9 cellular contexts compared by ENCODE assay signal in the genomic region with DNA sequence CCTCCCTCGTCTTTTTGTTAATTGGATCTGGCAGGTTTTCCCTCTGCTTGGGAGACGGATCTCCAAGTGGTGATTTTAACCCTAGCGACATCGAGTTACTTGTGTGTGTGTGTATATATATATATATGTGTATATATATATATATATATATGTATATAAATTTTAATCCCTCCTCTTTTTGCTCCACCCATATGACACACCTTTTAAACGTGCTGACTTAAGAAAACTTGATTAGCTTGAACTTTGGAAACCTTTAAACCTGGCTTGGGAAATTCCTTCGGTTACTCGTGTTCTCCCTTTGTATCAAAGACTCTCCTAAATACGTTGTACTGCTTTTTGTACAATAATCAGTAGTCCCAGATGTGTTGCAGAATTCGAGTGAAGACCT. TPM values are rescaled to one million over a fixed set of nuclear protein-coding genes. Genes with fewer than 3 reads are reported as not detected.
A peak's percentile ranks its signal among the peaks of the same experiment; 100 is the strongest.
DNase-seq lines count a peak whose midpoint lies in the region; ATAC-seq and TF ChIP-seq lines count a peak whose summit lies in the region.
"Had no signal": no experiment of that assay in that cellular context is flagged by ENCODE, and none has a peak within 500 bp of the region (broad histone marks: within the 10 kb centered on the region; RNA-seq: fewer than 3 reads in every experiment).

No MANE protein-coding gene starts in this region.

- TF ChIP-seq POLR2A in ovary (IDR thresholded peaks at IDR 0.05) = no peak

- H3K4me3 ChIP-seq in CD8-positive, alpha-beta T cell (ENCODE audit: low read depth, low read length) = peak overlapping the region; percentile 90
- H3K4me3 ChIP-seq in NT2/D1 (ENCODE audit: insufficient read length, low read depth) (peak overlapping the region; percentile 92), esophagus (ENCODE audit: low read depth in 1 of 2, low read length in 2 of 2) (peak overlapping the region; percentile 88 to 97), ovary (peak overlapping the region; percentile 96)

- POLR2A ChIA-PET in CD8-positive, alpha-beta T cell (lab: Charles Lee) = interaction anchor here (0.7 to 1.0 kb wide), 2 partner anchors 10 to 11 kb away, joined by 3 to 4 read pairs; no protein-coding TSS in a partner anchor

- no peak overlapping the region for H3K4me3 Mint-ChIP-seq in CD8-positive, alpha-beta T cell
- H3K4me3 Mint-ChIP-seq: T-helper 2 cell treated with Interferon-gamma antibody and Interleukin-4, amounts not matched to agents 5 μg/mL and 100 μg/mL, for 36 hours had no signal

- ATAC-seq in CD8-positive, alpha-beta T cell = no peak
- ATAC-seq in HG03139 (IDR thresholded peaks at IDR 0.05; ENCODE audit: unreplicated experiment) = no peak

- 2 to 3% methylated on average over 9 of the region's 9 CpGs for WGBS in esophagus, 2 donors
- 0 to 1% (median 1%) methylated on average over 9 of the region's 9 CpGs for WGBS in ovary, 3 donors

- peak overlapping the region; percentile 80 for H3K27ac ChIP-seq in CD8-positive, alpha-beta T cell (ENCODE audit: low read depth, low read length)
- H3K27ac ChIP-seq in esophagus (ENCODE audit: low read depth in 2 of 2, low read length in 1 of 2) (peak overlapping the region; percentile 99 to 100), ovary (peak overlapping the region; percentile 87 to 94)

- TF ChIP-seq CTCF in CD8-positive, alpha-beta T cell (IDR thresholded peaks at IDR 0.05) = no peak
- TF ChIP-seq CTCF in ovary (IDR thresholded peaks at IDR 0.05) = no peak

- no peaks in the 10 kb centered on the region for H3K9me3 ChIP-seq in CD8-positive, alpha-beta T cell (ENCODE audit: low read length)
- H3K9me3 ChIP-seq in NT2/D1 (ENCODE audit: insufficient read depth, low read length) (no peaks in the 10 kb centered on the region), esophagus (ENCODE audit: control insufficient read depth in 2 of 2, insufficient read depth in 1 of 2, low read depth in 1 of 2, low read length in 1 of 2) (no peaks in the 10 kb centered on the region), ovary (no peaks in the 10 kb centered on the region)

- no peak overlapping the region for H3K27ac Mint-ChIP-seq in CD8-positive, alpha-beta T cell
- H3K27ac Mint-ChIP-seq: T-helper 2 cell treated with Interferon-gamma antibody and Interleukin-4, amounts not matched to agents 5 μg/mL and 100 μg/mL, for 36 hours had no signal

- peaks cover 9% of the 10 kb centered on the region for H3K36me3 Mint-ChIP-seq in CD8-positive, alpha-beta T cell

- H3K9ac ChIP-seq in NT2/D1 (ENCODE audit: insufficient read length, low read depth) = peak overlapping the region; percentile 98

- H3K4me1 Mint-ChIP-seq in CD8-positive, alpha-beta T cell (ENCODE audit: low read depth) = peaks cover 45% of the 10 kb centered on the region

- no peak for TF ChIP-seq EP300 in ovary (IDR thresholded peaks at IDR 0.05)

- no peaks in the 10 kb centered on the region for H3K9me3 Mint-ChIP-seq in CD8-positive, alpha-beta T cell
- H3K9me3 Mint-ChIP-seq: T-helper 2 cell treated with Interferon-gamma antibody and Interleukin-4, amounts not matched to agents 5 μg/mL and 100 μg/mL, for 36 hours had no signal

- intact Hi-C loops in CD8-positive, alpha-beta T cell (cut with DNase I, micrococcal nuclease) = loop anchor here (2.0 to 10.0 kb wide), 13 partner anchors 35 to 1985 kb away; partner anchors contain the start of genes EPS15 (in 2 of the 2), NRDC (in 2 of the 2), OSBPL9 (in 2 of the 2) and BTF3L4 (in 1 of the 2)
- intact Hi-C loops in ovary (cut with DNase I) = no loop called here

- no peaks in the 10 kb centered on the region for H3K27me3 Mint-ChIP-seq in CD8-positive, alpha-beta T cell (ENCODE audit: low read depth)

- CTCF ChIA-PET in CD8-positive, alpha-beta T cell (lab: Charles Lee) = no interaction called here

- no peak for DNase-seq in CD8-positive, alpha-beta T cell
- DNase-seq in NT2/D1 (ENCODE audit: low read depth, low spot score) (no peak), ovary (no peak), superior temporal gyrus (ENCODE audit: extremely low spot score) (no peak)
- DNase-seq in stimulated activated naive CD4-positive, alpha-beta T cell treated with Interleukin-2 at 50 U/mL for 16 hours (lab: John Stamatoyannopoulos, UW) = no peak
- DNase-seq in effector CD8-positive, alpha-beta T cell (lab: John Stamatoyannopoulos, UW) = no peak

- H3K36me3 ChIP-seq in CD8-positive, alpha-beta T cell (ENCODE audit: insufficient read depth, low read length) = no peaks in the 10 kb centered on the region
- peaks cover 10% of the 10 kb centered on the region for H3K36me3 ChIP-seq in NT2/D1 (ENCODE audit: insufficient read depth, insufficient read length, low read length)
- peaks cover 0 to 3% of the 10 kb centered on the region in 2 donors for H3K36me3 ChIP-seq in esophagus (ENCODE audit: control insufficient read depth in 2 of 2, insufficient read depth in 2 of 2, low read length in 1 of 2)
- H3K36me3 ChIP-seq in ovary = no peaks in the 10 kb centered on the region

- peaks cover 44% of the 10 kb centered on the region for H3K4me1 ChIP-seq in CD8-positive, alpha-beta T cell (ENCODE audit: insufficient read depth, low read length)
- H3K4me1 ChIP-seq in NT2/D1 (ENCODE audit: insufficient read depth, insufficient read length) = peaks cover 6% of the 10 kb centered on the region
- peaks cover 0 to 6% of the 10 kb centered on the region in 2 donors for H3K4me1 ChIP-seq in esophagus (ENCODE audit: control insufficient read depth in 2 of 2, insufficient read depth in 2 of 2, low read length in 1 of 2)
- H3K4me1 ChIP-seq in ovary (ENCODE audit: insufficient read depth) = peaks cover 7% of the 10 kb centered on the region

- no peaks in the 10 kb centered on the region for H3K27me3 ChIP-seq in CD8-positive, alpha-beta T cell (ENCODE audit: insufficient read depth, low read length)
- H3K27me3 ChIP-seq in NT2/D1 (ENCODE audit: insufficient read depth, insufficient read length) = peaks cover 13% of the 10 kb centered on the region
- H3K27me3 ChIP-seq in esophagus (ENCODE audit: control insufficient read depth in 1 of 2, insufficient read depth in 2 of 2, low read length in 2 of 2) = no peaks in the 10 kb centered on the region
- H3K27me3 ChIP-seq in ovary = no peaks in the 10 kb centered on the region

RNA-seq across cellular contexts. Expression of gene RNF11, which starts 1.2 kb away (rescaled TPM):
- total RNA-seq in CD8-positive, alpha-beta T cell = 100 to 1,000 TPM in 1 of 2 experiments, 10 to 100 TPM in 1; 95.9 to 103 TPM
- polyA plus RNA-seq in esophagus (10 to 100 TPM; 66.7 to 80.9 TPM), ovary (100 to 1,000 TPM; 124 to 138 TPM)
- 100 to 1,000 TPM; 108 to 209 (median 126) TPM for total RNA-seq in ovary

Comparison
In these comparisons a context has a peak if more than half of its experiments do, and no peak if none do; other contexts are left out.
1. intact Hi-C loops: an anchor here in CD8-positive, alpha-beta T cell (2.0 to 10.0 kb wide); none called in ovary.